ENCODE assay signal across 10 cellular contexts in genomic region chr9:116157436-116158138, GRCh38. TPM values are rescaled to one million over a fixed set of nuclear protein-coding genes. Genes with fewer than 3 reads are reported as not detected.
DNase-seq lines count a peak whose midpoint lies in the region; ATAC-seq and TF ChIP-seq lines count a peak whose summit lies in the region.
"Had no signal": no experiment of that assay in that cellular context is flagged by ENCODE, and none has a peak within 500 bp of the region (broad histone marks: within the 10 kb centered on the region; RNA-seq: fewer than 3 reads in every experiment).

No MANE protein-coding gene starts in this region.

- WGBS in right cardiac atrium, result 27% methylated on average over 6 of the region's 6 CpGs

- H3K27me3 ChIP-seq in adipocyte (replicated peaks; ENCODE audit: control insufficient read depth, insufficient read depth, low read length) (no peaks in the 10 kb centered on the region), right cardiac atrium (ENCODE audit: control insufficient read depth, insufficient read depth) (no peaks in the 10 kb centered on the region)

- intact Hi-C loops in right cardiac atrium (cut with DNase I), result loop anchor here in 3 of 4 donors (10.0 kb wide), 4 partner anchors 327 to 507 kb away; no protein-coding TSS in a partner anchor

- H3K4me1 ChIP-seq in adipocyte (ENCODE audit: control insufficient read depth, insufficient read depth, low read length) (peaks cover 30% of the 10 kb centered on the region), right cardiac atrium (ENCODE audit: control insufficient read depth, insufficient read depth, low read length) (peaks cover 4% of the 10 kb centered on the region)

- H3K9me3 ChIP-seq in adipocyte (ENCODE audit: control insufficient read depth, low read length) (no peaks in the 10 kb centered on the region), right cardiac atrium (ENCODE audit: control insufficient read depth, low read length) (no peaks in the 10 kb centered on the region)

- no peak for TF ChIP-seq CTCF in retinal pigment epithelial cell (conservative IDR thresholded peaks at IDR 0.05; ENCODE audit: low read depth, low read length)

- DNase-seq in EL, result peak; percentile 72
- peak; percentile 69 for DNase-seq in adipocyte (ENCODE audit: low read depth)
- DNase-seq in right cardiac atrium, result peak in 2 of 3 donors; percentile 42 to 50
- DNase-seq in retinal pigment epithelial cell (ENCODE audit: low read depth), result peak; percentile 48
- DNase-seq in medulla oblongata (ENCODE audit: extremely low spot score), result no peak
- no peak for DNase-seq in mucosa of gallbladder (ENCODE audit: low spot score)
- DNase-seq: central memory CD4-positive, alpha-beta T cell had no signal

- H3K36me3 ChIP-seq in adipocyte (ENCODE audit: control insufficient read depth, insufficient read depth, low read length, severe bottlenecking), result peaks cover 5% of the 10 kb centered on the region

- H3K4me3 ChIP-seq in adipocyte (ENCODE audit: low read length) (peak overlapping the region; percentile 88), right cardiac atrium (ENCODE audit: low read length) (peak overlapping the region; percentile 41), retinal pigment epithelial cell (ENCODE audit: low read length) (peak overlapping the region; percentile 40)

- ATAC-seq in right cardiac atrium, result peak; percentile 3 to 8
- no peak for ATAC-seq in GM18502 (IDR thresholded peaks at IDR 0.05; ENCODE audit: poor library complexity, unreplicated experiment)
- ATAC-seq in GM18868 (IDR thresholded peaks at IDR 0.05; ENCODE audit: unreplicated experiment), result no peak
- ATAC-seq: HCT116 had no signal

- H3K9ac ChIP-seq in adipocyte (ENCODE audit: low read length), result peak overlapping the region; percentile 94

- peak overlapping the region; percentile 86 for H3K27ac ChIP-seq in right cardiac atrium (ENCODE audit: low read length)

RNA-seq across cellular contexts. Expression of gene PAPPA, which starts 4.0 kb away (rescaled TPM):
- 1 to 10 TPM; 1.5 to 7.0 (median 2.3) TPM for total RNA-seq in right cardiac atrium
- polyA plus RNA-seq in right cardiac atrium, result 0.59 TPM
- 5.6 TPM for total RNA-seq in mucosa of gallbladder

Comparison
In these comparisons a context has a peak if more than half of its experiments do, and no peak if none do; other contexts are left out.
1. DNase-seq: peak in EL (single experiment), adipocyte (single experiment), right cardiac atrium (2 of 3) and retinal pigment epithelial cell (single experiment); none in medulla oblongata (single experiment) and mucosa of gallbladder (single experiment).
2. ATAC-seq: peak in right cardiac atrium (2 of 2); none in GM18502 (single experiment) and GM18868 (single experiment).
3. Peak in every context shown above with its lines, with median percentiles within 50 percentile points of each other: H3K4me3 ChIP-seq.